Comparison of ENCODE assay signal across 8 cellular contexts in genomic region chr11:67442504-67443398, GRCh38. TPM values are rescaled to one million over a fixed set of nuclear protein-coding genes. Genes with fewer than 3 reads are reported as not detected.
DNase-seq lines count a peak whose midpoint lies in the region; ATAC-seq and TF ChIP-seq lines count a peak whose summit lies in the region.

No MANE protein-coding gene starts in this region.

- H2BK5ac ChIP-seq in neuronal stem cell (ENCODE audit: low read length): peak overlapping the region; percentile 53

- H3K23ac ChIP-seq in neuronal stem cell (ENCODE audit: low read depth, low read length, poor library complexity): peak overlapping the region; percentile 55

- H3K27me3 ChIP-seq in CD4-positive, alpha-beta T cell (ENCODE audit: control insufficient read depth, insufficient read depth, low read length): no peaks in the 10 kb centered on the region
- H3K27me3 ChIP-seq in NT2/D1 (ENCODE audit: insufficient read depth, insufficient read length) (peaks cover 4% of the 10 kb centered on the region), endocrine pancreas (ENCODE audit: control insufficient read depth, insufficient read depth, low read length) (no peaks in the 10 kb centered on the region), neuronal stem cell (ENCODE audit: control insufficient read depth in 3 of 3, insufficient read depth in 3 of 3, low read depth in 1 of 3, low read length in 3 of 3) (peaks cover 0 to 3% (median 0%) of the 10 kb centered on the region in 3 experiments)

- H3K27me3 Mint-ChIP-seq in CD4-positive, alpha-beta T cell: no peaks in the 10 kb centered on the region

- H3K14ac ChIP-seq in neuronal stem cell (ENCODE audit: low read length): peak overlapping the region; percentile 82

- no peak overlapping the region for H4K8ac ChIP-seq in neuronal stem cell (ENCODE audit: low read depth, low read length)

- ATAC-seq in CD4-positive, alpha-beta T cell (ENCODE audit: poor library complexity): no peak
- ATAC-seq in GM21786 (IDR thresholded peaks at IDR 0.05; ENCODE audit: unreplicated experiment): no peak
- ATAC-seq in GM19397 (IDR thresholded peaks at IDR 0.05; ENCODE audit: unreplicated experiment): no peak

- H3K18ac ChIP-seq in neuronal stem cell (ENCODE audit: low read length): peak overlapping the region; percentile 94

- intact Hi-C loops in CD4-positive, alpha-beta T cell (cut with DNase I, micrococcal nuclease): no loop called here

- peaks cover 81% of the 10 kb centered on the region for H3K4me1 Mint-ChIP-seq in CD4-positive, alpha-beta T cell (ENCODE audit: low read depth)

- H4K91ac ChIP-seq in neuronal stem cell (ENCODE audit: low read depth, low read length, poor library complexity): no peak overlapping the region

- peaks cover 32% of the 10 kb centered on the region for H3K4me1 ChIP-seq in NT2/D1 (ENCODE audit: insufficient read depth, insufficient read length)
- H3K4me1 ChIP-seq in endocrine pancreas (ENCODE audit: control insufficient read depth, insufficient read depth, low read length): no peaks in the 10 kb centered on the region
- peaks cover 2 to 3% of the 10 kb centered on the region in 2 donors for H3K4me1 ChIP-seq in neuronal stem cell (ENCODE audit: control insufficient read depth in 2 of 2, insufficient read depth in 1 of 2, low read depth in 1 of 2, low read length in 2 of 2)

- peaks cover 5% of the 10 kb centered on the region for H3K79me1 ChIP-seq in neuronal stem cell (ENCODE audit: low read depth, low read length)

- H2BK15ac ChIP-seq in neuronal stem cell (ENCODE audit: low read length): peak overlapping the region; percentile 89

- TF ChIP-seq CTCF in CD4-positive, alpha-beta T cell (IDR thresholded peaks at IDR 0.05): no peak

- H3K9me3 ChIP-seq in CD4-positive, alpha-beta T cell (ENCODE audit: control insufficient read depth, low read length): no peaks in the 10 kb centered on the region
- H3K9me3 ChIP-seq in NT2/D1 (ENCODE audit: insufficient read depth, low read length): no peaks in the 10 kb centered on the region
- H3K9me3 ChIP-seq in endocrine pancreas (ENCODE audit: control insufficient read depth, low read length): no peaks in the 10 kb centered on the region
- H3K9me3 ChIP-seq in neuronal stem cell (replicated peaks in 1 of 2; ENCODE audit: control insufficient read depth in 2 of 2, insufficient read depth in 1 of 2, low read depth in 1 of 2, low read length in 2 of 2): no peaks in the 10 kb centered on the region

- no peak for DNase-seq in CD4-positive, alpha-beta T cell
- DNase-seq in NT2/D1 (ENCODE audit: low read depth, low spot score): no peak
- no peak for DNase-seq in neuronal stem cell (ENCODE audit: low spot score)
- no peak for DNase-seq in NCI-H1092 treated with DMSO at 0.1 percent for 48 hours (lab: John Stamatoyannopoulos, UW)
- no peak for DNase-seq in NCI-H1436 (lab: John Stamatoyannopoulos, UW)

- peak overlapping the region; percentile 58 for H2BK12ac ChIP-seq in neuronal stem cell (ENCODE audit: low read length)

- CTCF ChIA-PET in CD4-positive, alpha-beta T cell (lab: Charles Lee): interaction anchor here (1.4 kb wide), 1 partner anchor 92 kb away, joined by 3 read pairs; no protein-coding TSS in a partner anchor

- H3K9ac ChIP-seq in NT2/D1 (ENCODE audit: insufficient read length, low read depth): peak overlapping the region; percentile 97
- H3K9ac ChIP-seq in endocrine pancreas (ENCODE audit: control insufficient read depth, insufficient read depth, low read length): peak overlapping the region; percentile 76
- peak overlapping the region; percentile 91 for H3K9ac ChIP-seq in neuronal stem cell (ENCODE audit: low read depth, low read length, poor library complexity)

- peak overlapping the region; percentile 91 for H2BK120ac ChIP-seq in neuronal stem cell (ENCODE audit: low read depth, low read length)

- peak overlapping the region; percentile 89 for H2AFZ ChIP-seq in neuronal stem cell (ENCODE audit: low read length)

- peak overlapping the region; percentile 82 for H3K4me3 Mint-ChIP-seq in CD4-positive, alpha-beta T cell

- H3K4me3 ChIP-seq in NT2/D1 (ENCODE audit: insufficient read length, low read depth) (peak overlapping the region; percentile 89), endocrine pancreas (ENCODE audit: control insufficient read depth, insufficient read depth, low read length) (no peak overlapping the region), neuronal stem cell (ENCODE audit: low read length in 2 of 2) (peak overlapping the region; percentile 83 to 97)

- H3K4ac ChIP-seq in neuronal stem cell (ENCODE audit: low read length): peak overlapping the region; percentile 97

- no peaks in the 10 kb centered on the region for H3K9me3 Mint-ChIP-seq in CD4-positive, alpha-beta T cell

- peaks cover 46% of the 10 kb centered on the region for H3K36me3 ChIP-seq in NT2/D1 (ENCODE audit: insufficient read depth, insufficient read length, low read length)
- no peaks in the 10 kb centered on the region for H3K36me3 ChIP-seq in endocrine pancreas (ENCODE audit: control insufficient read depth, insufficient read depth, low read length)
- H3K36me3 ChIP-seq in neuronal stem cell (replicated peaks in 1 of 2; ENCODE audit: control insufficient read depth in 2 of 2, insufficient read depth in 2 of 2, low read length in 2 of 2): peaks cover 15 to 38% of the 10 kb centered on the region in 2 donors

- peaks cover 16% of the 10 kb centered on the region for H3K36me3 Mint-ChIP-seq in CD4-positive, alpha-beta T cell (ENCODE audit: low read depth)

- H3K4me2 ChIP-seq in neuronal stem cell (ENCODE audit: insufficient read depth, low read length, poor library complexity, severe bottlenecking): peak overlapping the region; percentile 86

- H2AK5ac ChIP-seq in neuronal stem cell (ENCODE audit: low read depth, low read length): peak overlapping the region; percentile 88

- peak overlapping the region; percentile 37 for H3K27ac ChIP-seq in CD4-positive, alpha-beta T cell (ENCODE audit: low read depth, low read length)
- no peak overlapping the region for H3K27ac ChIP-seq in neuronal stem cell (replicated peaks; ENCODE audit: low read length)

- peak overlapping the region; percentile 98 for H3K27ac Mint-ChIP-seq in CD4-positive, alpha-beta T cell

- WGBS in neuronal stem cell (ENCODE audit: extremely low coverage in 2 of 2, insufficient read length in 2 of 2, insufficient replicate concordance in 1 of 2), 2 donors: no CpG with 5 or more reads among the region's 45 CpGs

- POLR2A ChIA-PET in CD4-positive, alpha-beta T cell (lab: Charles Lee): interaction anchor here (0.8 to 4.4 kb wide), 6 partner anchors 9 to 39 kb away, joined by 3 to 21 read pairs (median 7); partner anchors contain the start of genes RPS6KB2 and TBC1D10C

RNA-seq across cellular contexts. Expression of gene CORO1B, which starts 0.5 kb away (rescaled TPM):
- 10 to 100 TPM; 25.8 to 30.2 TPM for total RNA-seq in CD4-positive, alpha-beta T cell
- polyA plus RNA-seq in neuronal stem cell (2013, experiment 1 of 2): 42.6 TPM
- 44.9 TPM for polyA plus RNA-seq in neuronal stem cell (2013, experiment 2 of 2)

RNA-seq across cellular contexts. Expression of gene PTPRCAP, which starts 5.3 kb away (rescaled TPM):
- 100 to 1,000 TPM; 129 to 134 TPM for total RNA-seq in CD4-positive, alpha-beta T cell
- 0.49 TPM for polyA plus RNA-seq in neuronal stem cell (2013, experiment 1 of 2)
- polyA plus RNA-seq in neuronal stem cell (2013, experiment 2 of 2): 0.71 TPM

RNA-seq across cellular contexts. Expression of gene GPR152, which starts 9.8 kb away (rescaled TPM):
- total RNA-seq in CD4-positive, alpha-beta T cell: not detected
- polyA plus RNA-seq in neuronal stem cell (2013, experiment 1 of 2): not detected
- not detected for polyA plus RNA-seq in neuronal stem cell (2013, experiment 2 of 2)

RNA-seq across cellular contexts. Expression of gene CABP4, which starts 12.4 kb away (rescaled TPM):
- total RNA-seq in CD4-positive, alpha-beta T cell: 1 to 10 TPM; 7.5 to 8.5 TPM
- 0.01 TPM for polyA plus RNA-seq in neuronal stem cell (2013, experiment 1 of 2)
- polyA plus RNA-seq in neuronal stem cell (2013, experiment 2 of 2): 0.04 TPM

RNA-seq across cellular contexts. Expression of gene RPS6KB2, which starts 14.5 kb away (rescaled TPM):
- total RNA-seq in CD4-positive, alpha-beta T cell: 10 to 100 TPM; 69.3 to 72.0 TPM
- polyA plus RNA-seq in neuronal stem cell (2013, experiment 1 of 2): 26.4 TPM
- polyA plus RNA-seq in neuronal stem cell (2013, experiment 2 of 2): 24.3 TPM
